In the genomic region with DNA sequence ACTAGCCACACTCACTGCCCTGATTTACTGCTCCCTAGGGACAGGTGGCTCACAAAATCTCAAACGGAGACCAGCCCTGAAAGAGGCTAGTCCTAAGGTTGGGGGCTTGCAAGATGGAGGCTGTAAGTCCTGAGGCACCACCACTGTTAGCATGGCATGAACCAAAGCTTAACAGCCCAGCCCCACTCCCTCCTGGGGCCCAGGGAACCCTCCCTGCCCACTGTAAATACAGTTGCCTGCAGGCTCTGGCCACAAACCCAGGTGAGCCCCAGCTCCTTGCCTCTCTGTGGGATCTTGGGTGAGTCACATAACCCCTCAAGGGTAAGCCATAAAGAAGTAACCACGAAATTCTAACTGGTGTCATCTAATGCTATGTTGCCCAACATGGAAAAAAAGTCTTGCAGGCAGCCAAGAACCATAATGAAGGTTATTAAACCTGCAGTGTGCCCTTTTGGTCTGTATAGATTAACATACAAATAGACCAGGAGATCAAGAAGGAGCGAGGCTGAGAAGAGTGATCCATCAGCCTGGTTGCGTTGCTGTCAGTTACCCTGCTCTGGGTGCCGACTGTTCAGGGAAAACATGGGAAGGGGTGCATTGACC, we compare ENCODE assay signal across 9 cellular contexts. TPM values are rescaled to one million over a fixed set of nuclear protein-coding genes. Genes with fewer than 3 reads are reported as not detected.
A peak's percentile ranks its signal among the peaks of the same experiment; 100 is the strongest.
DNase-seq lines count a peak whose midpoint lies in the region; ATAC-seq and TF ChIP-seq lines count a peak whose summit lies in the region.
"Had no signal": no experiment of that assay in that cellular context is flagged by ENCODE, and none has a peak within 500 bp of the region (broad histone marks: within the 10 kb centered on the region; RNA-seq: fewer than 3 reads in every experiment).

No MANE protein-coding gene starts in this region.

- H3K27ac Mint-ChIP-seq in activated B cell treated with CpG ODN at 0.5 μM for 24 hours, result no peak overlapping the region
- peak overlapping the region; percentile 83 to 93 for H3K27ac Mint-ChIP-seq in effector memory CD8-positive, alpha-beta T cell

- no peak for TF ChIP-seq CTCF in activated B cell treated with CpG ODN at 0.5 μM for 24 hours (IDR thresholded peaks at IDR 0.05)

- peak overlapping the region; percentile 52 for H3K4me3 Mint-ChIP-seq in activated B cell treated with CpG ODN at 0.5 μM for 24 hours
- peak overlapping the region; percentile 94 to 98 for H3K4me3 Mint-ChIP-seq in effector memory CD8-positive, alpha-beta T cell

- peaks cover 25% of the 10 kb centered on the region for H3K4me1 Mint-ChIP-seq in activated B cell treated with CpG ODN at 0.5 μM for 24 hours
- H3K4me1 Mint-ChIP-seq in effector memory CD8-positive, alpha-beta T cell (ENCODE audit: low read depth in 2 of 2), result peaks cover 52 to 54% of the 10 kb centered on the region in 2 donors

- intact Hi-C loops in activated B cell treated with CpG ODN at 0.5 μM for 24 hours (cut with micrococcal nuclease), result no loop called here

- no peaks in the 10 kb centered on the region for H3K27me3 Mint-ChIP-seq in activated B cell treated with CpG ODN at 0.5 μM for 24 hours
- H3K27me3 Mint-ChIP-seq in effector memory CD8-positive, alpha-beta T cell, result no peaks in the 10 kb centered on the region

- H3K9me3 Mint-ChIP-seq in activated B cell treated with CpG ODN at 0.5 μM for 24 hours, result no peaks in the 10 kb centered on the region
- H3K9me3 Mint-ChIP-seq in effector memory CD8-positive, alpha-beta T cell, result no peaks in the 10 kb centered on the region

- ATAC-seq in activated B cell treated with CpG ODN at 0.5 μM for 24 hours (ENCODE audit: low read depth), result no peak
- peak; percentile 58 for ATAC-seq in effector memory CD8-positive, alpha-beta T cell (replicated peaks)

- DNase-seq in Jurkat, Clone E6-1 (ENCODE audit: low read depth, low spot score), result peak; percentile 93
- no peak for DNase-seq in activated B cell treated with CpG ODN at 0.5 μM for 24 hours
- peak; percentile 26 to 44 (median 43) for DNase-seq in effector memory CD8-positive, alpha-beta T cell
- DNase-seq in stimulated activated CD8-positive, alpha-beta memory T cell treated with anti-CD3 and anti-CD28 coated beads, Interleukin-12 subunit alpha, Interleukin-12 subunit beta, amount 100 ng/mL, for 1 hour (ENCODE audit: low read depth), result peak; percentile 44
- DNase-seq in KG1 (lab: John Stamatoyannopoulos, UW), result no peak
- DNase-seq in effector CD8-positive, alpha-beta T cell (lab: John Stamatoyannopoulos, UW), result no peak
- DNase-seq in UCSD-AML1 (lab: John Stamatoyannopoulos, UW; ENCODE audit: unreplicated experiment), result no peak
- no peak for DNase-seq in cerebellar nuclear complex (lab: John Stamatoyannopoulos, UW)

- peaks cover 36% of the 10 kb centered on the region for H3K36me3 Mint-ChIP-seq in activated B cell treated with CpG ODN at 0.5 μM for 24 hours (ENCODE audit: low read depth)
- H3K36me3 Mint-ChIP-seq in effector memory CD8-positive, alpha-beta T cell (ENCODE audit: insufficient read depth), result peaks cover 66% of the 10 kb centered on the region

- POLR2A ChIA-PET in activated B cell treated with CpG ODN at 0.5 μM for 24 hours (lab: Charles Lee), result no interaction called here

- H3K4me3 ChIP-seq in Jurkat, Clone E6-1 (ENCODE audit: low read length), result peak overlapping the region; percentile 89

- CTCF ChIA-PET in activated B cell treated with CpG ODN at 0.5 μM for 24 hours (lab: Charles Lee), result interaction anchor here (0.9 kb wide), 1 partner anchor 78 kb away, joined by 3 read pairs; no protein-coding TSS in a partner anchor

RNA-seq across cellular contexts. Expression of gene POMT1, which starts 1.7 kb away (rescaled TPM):
- 33.2 TPM for polyA plus RNA-seq in Jurkat, Clone E6-1 (2012; ENCODE audit: insufficient read depth, insufficient read length)
- total RNA-seq in activated B cell treated with CpG ODN at 0.5 μM for 24 hours, result 24.9 and 29.8 TPM in 2 replicates

RNA-seq across cellular contexts. Expression of gene UCK1, which starts 30.0 kb away (rescaled TPM):
- 39.5 TPM for polyA plus RNA-seq in Jurkat, Clone E6-1 (2012; ENCODE audit: insufficient read depth, insufficient read length)
- total RNA-seq in activated B cell treated with CpG ODN at 0.5 μM for 24 hours, result 19.1 and 30.4 TPM in 2 replicates

RNA-seq across cellular contexts. Expression of gene PRRT1B, which starts 44.3 kb away (rescaled TPM):
- not detected for polyA plus RNA-seq in Jurkat, Clone E6-1 (2012; ENCODE audit: insufficient read depth, insufficient read length)
- not detected in 2 replicates for total RNA-seq in activated B cell treated with CpG ODN at 0.5 μM for 24 hours
- total RNA-seq: T-helper 2 cell treated with Interferon-gamma antibody and Interleukin-4, amounts not matched to agents 100 ng/mL and 5 ng/mL, for 36 hours had no signal

Comparison
In these comparisons a context has a peak if more than half of its experiments do, and no peak if none do; other contexts are left out.
1. DNase-seq: peak in Jurkat, Clone E6-1 (single experiment), effector memory CD8-positive, alpha-beta T cell (3 of 3) and stimulated activated CD8-positive, alpha-beta memory T cell treated with anti-CD3 and anti-CD28 coated beads, Interleukin-12 subunit alpha, Interleukin-12 subunit beta, amount 100 ng/mL, for 1 hour (single experiment); none in activated B cell treated with CpG ODN at 0.5 μM for 24 hours (single experiment), KG1 (single experiment), effector CD8-positive, alpha-beta T cell (single experiment), UCSD-AML1 (single experiment) and cerebellar nuclear complex (0 of 2).